In the genomic region with DNA sequence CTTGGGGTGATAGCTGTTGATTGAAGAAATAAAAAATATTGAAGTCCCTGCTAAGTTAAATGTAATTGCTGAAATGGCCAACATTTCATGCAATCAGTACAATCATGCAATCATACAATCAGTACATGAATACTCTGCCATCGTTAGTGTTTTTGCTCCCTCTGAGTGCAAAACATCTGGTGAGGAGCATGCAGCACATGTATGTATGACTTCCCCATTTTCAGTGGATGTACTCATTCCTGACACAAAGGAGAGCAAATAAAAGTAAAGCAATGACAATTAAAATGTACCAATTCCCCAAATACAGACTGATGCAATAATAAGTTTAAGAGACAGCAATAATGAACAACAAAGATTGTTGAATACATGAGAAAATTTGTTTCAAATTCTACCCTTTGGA, we compare ENCODE assay signal across 17 cellular contexts.
DNase-seq lines count a peak whose midpoint lies in the region; ATAC-seq, FAIRE-seq and TF ChIP-seq lines count a peak whose summit lies in the region.
"Had no signal": no experiment of that assay in that cellular context is flagged by ENCODE, and none has a peak within 500 bp of the region (broad histone marks: within the 10 kb centered on the region; RNA-seq: fewer than 3 reads in every experiment).

No MANE protein-coding gene starts in this region.

- H3K9ac ChIP-seq in BLaER1, result no peak overlapping the region
- no peak overlapping the region for H3K9ac ChIP-seq in GM12878 (ENCODE audit: control insufficient read depth, insufficient read depth, low read length)

- SMC1A ChIA-PET in GM12878 (lab: Charles Lee; ENCODE audit: uncharacterized antibody, unreplicated experiment), result no interaction called here

- no peaks in the 10 kb centered on the region for H3K36me3 ChIP-seq in BLaER1
- H3K36me3 ChIP-seq in GM12878 (ENCODE audit: control insufficient read depth in 2 of 2, insufficient read depth in 2 of 2, low read length in 1 of 2), result no peaks in the 10 kb centered on the region

- no peak overlapping the region for H2AFZ ChIP-seq in GM12878 (ENCODE audit: control insufficient read depth, low read depth, low read length)

- CTCF ChIA-PET in GM12878 (lab: Yijun Ruan, JAX), result no interaction called here

- no peak for TF ChIP-seq RAD21 in GM12878 (IDR thresholded peaks at IDR 0.05; ENCODE audit: insufficient read depth, low read depth, low read length)

- in situ Hi-C loops in GM12878 (cut with MboI), result no loop called here

- TF ChIP-seq POLR2A in NB4 (IDR thresholded peaks at IDR 0.05; ENCODE audit: extremely low read depth, insufficient read length), result no peak
- no peak for TF ChIP-seq POLR2A in GM12878 (IDR thresholded peaks at IDR 0.05; ENCODE audit: low read depth, low read length)

- BruUV-seq in GM12878 (replicated peaks; lab: Mats Ljungman, UMichigan), result no TSS peak

- intact Hi-C loops in GM12878 (cut with micrococcal nuclease; ENCODE audit: unreplicated experiment), result no loop called here

- TF ChIP-seq CTCF in NB4 (IDR thresholded peaks at IDR 0.05; ENCODE audit: low read depth, low read length) (no peak), GM12878 (IDR thresholded peaks at IDR 0.05 in 2 of 3, conservative IDR thresholded peaks at IDR 0.05 in 1 of 3; ENCODE audit: control insufficient read depth in 2 of 3, extremely low read depth in 1 of 3, insufficient read depth in 1 of 3, low read depth in 3 of 3, low read length in 3 of 3) (no peak)

- FAIRE-seq in GM12878 (lab: Jason Lieb, UNC), result no peak
- FAIRE-seq: A204.1, K562 had no signal

- H3K4me3 ChIP-seq in BLaER1 (no peak overlapping the region), NB4 (ENCODE audit: low read depth, low read length) (no peak overlapping the region), GM12878 (no peak overlapping the region)
- H3K4me3 ChIP-seq: K562 had no signal

- H3K27ac ChIP-seq in BLaER1 (peak overlapping the region; percentile 25; the same call in 1 of the 2 replicates), GM12878 (ENCODE audit: control insufficient read depth, insufficient read depth) (no peak overlapping the region)
- H3K27ac ChIP-seq: C4-2B, HL-60 had no signal

- WGBS in GM12878 (ENCODE audit: insufficient coverage, insufficient replicate concordance, low lambda C conversion rate, missing lambda C conversion rate), result 0% methylated on average over 1 of the region's 1 CpG

- TF ChIP-seq EP300 in GM12878 (IDR thresholded peaks at IDR 0.05; ENCODE audit: borderline replicate concordance in 1 of 2, control insufficient read depth in 1 of 2, low read depth in 2 of 2, low read length in 2 of 2), result no peak

- H3K4me1 ChIP-seq in BLaER1, result peaks cover 51% of the 10 kb centered on the region
- H3K4me1 ChIP-seq in GM12878 (ENCODE audit: control insufficient read depth, insufficient read depth, low read length), result no peaks in the 10 kb centered on the region

- DNase-seq in HT-29 (ENCODE audit: low spot score) (peak; percentile 6), NB4 (ENCODE audit: low read depth) (peak; percentile 10), GM12878 (ENCODE audit: low read depth, low spot score) (no peak), NCI-H1048 (lab: John Stamatoyannopoulos, UW) (no peak)
- DNase-seq: COR-L47, H9, NCI-H1417, NCI-H1930, NCI-H748 treated with DMSO at 0.1 percent for 48 hours, SHP77 had no signal

- 0 out of 2 replicates have a peak, but pooled peaks cover under 1% of the 10 kb centered on the region for H3K9me3 ChIP-seq in BLaER1
- H3K9me3 ChIP-seq in GM12878 (replicated peaks; ENCODE audit: control insufficient read depth, insufficient read depth, low read length), result no peaks in the 10 kb centered on the region

- POLR2A ChIA-PET in GM12878 (lab: Charles Lee), result no interaction called here

- RAD21 ChIA-PET in GM12878 (lab: Charles Lee; ENCODE audit: unreplicated experiment), result no interaction called here

- ATAC-seq in GM12878, result no peak
- ATAC-seq in HG02759 (IDR thresholded peaks at IDR 0.05; ENCODE audit: unreplicated experiment), result no peak
- no peak for ATAC-seq in HG03469 (IDR thresholded peaks at IDR 0.05; ENCODE audit: unreplicated experiment)
- ATAC-seq: K562 had no signal

- H4K20me1 ChIP-seq in BLaER1 (no peaks in the 10 kb centered on the region), GM12878 (ENCODE audit: control insufficient read depth, insufficient read depth) (no peaks in the 10 kb centered on the region)

- H3K27me3 ChIP-seq in BLaER1, result no peaks in the 10 kb centered on the region
- no peaks in the 10 kb centered on the region for H3K27me3 ChIP-seq in GM12878 (replicated peaks in 1 of 2; ENCODE audit: control insufficient read depth in 2 of 2, insufficient read depth in 2 of 2, low read length in 1 of 2)

- H3K79me2 ChIP-seq in GM12878 (ENCODE audit: control insufficient read depth, insufficient read depth, low read length), result no peaks in the 10 kb centered on the region

- H3K4me2 ChIP-seq in BLaER1 (peak overlapping the region; percentile 62), GM12878 (ENCODE audit: control insufficient read depth, insufficient read depth) (no peak overlapping the region)

TF ChIP-seq in GM12878, 131 proteins besides CTCF, POLR2A, EP300 and RAD21:
- peak; percentile 29; the same call in 1 of the 2 replicates for TF ChIP-seq SPI1 (IDR thresholded peaks at IDR 0.05; ENCODE audit: borderline replicate concordance, insufficient read depth, low read depth, low read length)
- TF ChIP-seq, protein P1, sequence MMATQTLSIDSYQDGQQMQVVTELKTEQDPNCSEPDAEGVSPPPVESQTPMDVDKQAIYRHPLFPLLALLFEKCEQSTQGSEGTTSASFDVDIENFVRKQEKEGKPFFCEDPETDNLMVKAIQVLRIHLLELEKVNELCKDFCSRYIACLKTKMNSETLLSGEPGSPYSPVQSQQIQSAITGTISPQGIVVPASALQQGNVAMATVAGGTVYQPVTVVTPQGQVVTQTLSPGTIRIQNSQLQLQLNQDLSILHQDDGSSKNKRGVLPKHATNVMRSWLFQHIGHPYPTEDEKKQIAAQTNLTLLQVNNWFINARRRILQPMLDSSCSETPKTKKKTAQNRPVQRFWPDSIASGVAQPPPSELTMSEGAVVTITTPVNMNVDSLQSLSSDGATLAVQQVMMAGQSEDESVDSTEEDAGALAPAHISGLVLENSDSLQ (IDR thresholded peaks at IDR 0.05), result no peak
TF ChIP-seq in GM12878: peak in this region for 1.

Comparison
In these comparisons a context has a peak if more than half of its experiments do, and no peak if none do; other contexts are left out.
1. DNase-seq: peak in HT-29 (single experiment) and NB4 (single experiment); none in GM12878 (single experiment) and NCI-H1048 (single experiment).